15 cellular contexts compared by ENCODE assay signal in genomic region chr5:126509339-126509738, GRCh38.
DNase-seq lines count a peak whose midpoint lies in the region; ATAC-seq and TF ChIP-seq lines count a peak whose summit lies in the region.
"Had no signal": no experiment of that assay in that cellular context is flagged by ENCODE, and none has a peak within 500 bp of the region (broad histone marks: within the 10 kb centered on the region; RNA-seq: fewer than 3 reads in every experiment).

No MANE protein-coding gene starts in this region.

- H3K4me2 ChIP-seq in MM.1S (ENCODE audit: low read depth, low read length): no peak overlapping the region

- H3K9me3 Mint-ChIP-seq in MCF 10A (ENCODE audit: unreplicated experiment) (no peaks in the 10 kb centered on the region), WTC11 (peaks cover 11% of the 10 kb centered on the region; the same call in 1 of the 2 replicates), endothelial cell (ENCODE audit: unreplicated experiment) (no peaks in the 10 kb centered on the region)

- intact Hi-C loops in MCF 10A (cut with micrococcal nuclease) (no loop called here), testis (cut with DNase I; ENCODE audit: low total_unique reads) (no loop called here)

- no peaks in the 10 kb centered on the region for H3K79me2 ChIP-seq in MM.1S (ENCODE audit: low read length)

- BruUV-seq in MCF 10A (replicated peaks; lab: Mats Ljungman, UMichigan): no TSS peak

- H3K9me3 ChIP-seq in MM.1S (replicated peaks; ENCODE audit: insufficient read depth, low read length) (no peaks in the 10 kb centered on the region), testis (no peaks in the 10 kb centered on the region)
- H3K9me3 ChIP-seq: SJCRH30 had no signal

- H3K4me3 Mint-ChIP-seq in MCF 10A (ENCODE audit: unreplicated experiment) (no peak overlapping the region), WTC11 (no peak overlapping the region), endothelial cell (ENCODE audit: unreplicated experiment) (no peak overlapping the region)

- no peaks in the 10 kb centered on the region for H3K36me3 ChIP-seq in MM.1S (replicated peaks; ENCODE audit: insufficient read depth, low read length)
- H3K36me3 ChIP-seq in testis (ENCODE audit: low read depth, missing control alignments): no peaks in the 10 kb centered on the region
- H3K36me3 ChIP-seq: SJCRH30 had no signal

- DNase-seq in MM.1S (no peak), MCF 10A (ENCODE audit: unreplicated experiment) (no peak), iris pigment epithelial cell (ENCODE audit: low read depth) (peak; percentile 24), testis (peak; percentile 50), WTC11 (ENCODE audit: low spot score) (no peak), endothelial cell (ENCODE audit: low spot score) (no peak), NCI-H2196 (lab: John Stamatoyannopoulos, UW; ENCODE audit: unreplicated experiment) (no peak)
- DNase-seq: activated CD4-positive, alpha-beta T cell treated with anti-CD3 and anti-CD28 coated beads for 4 hours; activated gamma-delta T cell; glutamatergic neuron; NCI-H1092; NCI-H748 treated with DMSO at 0.1 percent for 48 hours; SJCRH30; stimulated activated naive CD4-positive, alpha-beta T cell treated with Interleukin-2 at 50 U/mL for 16 hours had no signal

- H3K36me3 Mint-ChIP-seq in MCF 10A (ENCODE audit: insufficient read depth, unreplicated experiment) (no peaks in the 10 kb centered on the region), WTC11 (no peaks in the 10 kb centered on the region), endothelial cell (ENCODE audit: low read depth, unreplicated experiment) (no peaks in the 10 kb centered on the region)

- H3K4me3 ChIP-seq in MM.1S (ENCODE audit: low read length) (no peak overlapping the region), testis (no peak overlapping the region)
- H3K4me3 ChIP-seq: SJCRH30 had no signal

- no peak for ATAC-seq in WTC11
- ATAC-seq in GM19395 (IDR thresholded peaks at IDR 0.05; ENCODE audit: unreplicated experiment): no peak

- no peaks in the 10 kb centered on the region for H3K27me3 Mint-ChIP-seq in MCF 10A (ENCODE audit: insufficient read depth, unreplicated experiment)
- no peaks in the 10 kb centered on the region for H3K27me3 Mint-ChIP-seq in WTC11 (ENCODE audit: low read depth)
- H3K27me3 Mint-ChIP-seq in endothelial cell (ENCODE audit: unreplicated experiment): peaks cover 3% of the 10 kb centered on the region

- H2AFZ ChIP-seq in MM.1S (ENCODE audit: low read length): 0 out of 2 replicates have a peak overlapping the region, but pooled peaks have one; percentile 2

- H3K27me3 ChIP-seq in MM.1S (replicated peaks; ENCODE audit: insufficient read depth, low read length) (no peaks in the 10 kb centered on the region), testis (no peaks in the 10 kb centered on the region)
- H3K27me3 ChIP-seq: SJCRH30 had no signal

- H3K9me2 ChIP-seq in MM.1S (replicated peaks; ENCODE audit: insufficient read depth, low read length): no peaks in the 10 kb centered on the region

- H3K4me1 Mint-ChIP-seq in MCF 10A (ENCODE audit: insufficient read depth, unreplicated experiment): peaks cover 14% of the 10 kb centered on the region
- H3K4me1 Mint-ChIP-seq in WTC11: peaks cover 16% of the 10 kb centered on the region
- H3K4me1 Mint-ChIP-seq in endothelial cell (ENCODE audit: unreplicated experiment): peaks cover 14% of the 10 kb centered on the region

- TF ChIP-seq POLR2A in testis (IDR thresholded peaks at IDR 0.05): no peak

- no peaks in the 10 kb centered on the region for H4K20me1 ChIP-seq in MM.1S (ENCODE audit: insufficient read depth, low read length)

- no peak overlapping the region for H3K9ac ChIP-seq in MM.1S (ENCODE audit: low read length)

- H3K27ac Mint-ChIP-seq in MCF 10A (ENCODE audit: low read depth, unreplicated experiment) (peak overlapping the region; percentile 84), WTC11 (no peak overlapping the region), endothelial cell (ENCODE audit: unreplicated experiment) (no peak overlapping the region)

- H3K4me1 ChIP-seq in MM.1S (ENCODE audit: low read length) (peaks cover 7% of the 10 kb centered on the region; the same call in 1 of the 2 replicates), testis (peaks cover 18% of the 10 kb centered on the region)

- no peaks in the 10 kb centered on the region for H3F3A ChIP-seq in MM.1S (ENCODE audit: insufficient read depth, low read length)

- no peak for TF ChIP-seq CTCF in MM.1S (IDR thresholded peaks at IDR 0.05; ENCODE audit: low read length)
- TF ChIP-seq CTCF in MCF 10A (IDR thresholded peaks at IDR 0.05; ENCODE audit: unreplicated experiment): no peak
- TF ChIP-seq CTCF in testis (IDR thresholded peaks at IDR 0.05): no peak
- TF ChIP-seq CTCF in WTC11 (IDR thresholded peaks at IDR 0.05): no peak
- TF ChIP-seq CTCF in endothelial cell (IDR thresholded peaks at IDR 0.05; ENCODE audit: unreplicated experiment): no peak

- CTCF ChIA-PET in MCF 10A (lab: Yijun Ruan, JAX) (interaction anchor here (0.8 kb wide), 1 partner anchor 157 kb away, joined by 3 read pairs; no protein-coding TSS in a partner anchor), WTC11 (lab: Charles Lee) (interaction anchor here (2.0 kb wide), 1 partner anchor 9 kb away, joined by 9 read pairs; no protein-coding TSS in a partner anchor)

- POLR2A ChIA-PET in MCF 10A (lab: Yijun Ruan, JAX) (interaction anchor here (0.7 to 1.1 kb wide), 5 partner anchors 10 to 138 kb away, joined by 3 to 4 read pairs (median 3); partner anchors contain the start of gene GRAMD2B), WTC11 (lab: Charles Lee) (no interaction called here)

- H3K27ac ChIP-seq in MM.1S (ENCODE audit: low read length) (no peak overlapping the region), testis (peak overlapping the region; percentile 67 to 69)
- H3K27ac ChIP-seq: SJCRH30 had no signal

- WGBS in testis, 2 donors: 31 to 50% methylated on average over 5 of the region's 5 CpGs

TF ChIP-seq in WTC11, 78 proteins besides CTCF, POLR2A, EP300 and RAD21 (continues in another document):
- TF ChIP-seq ZNF416 (CRISPR knock-in tag; IDR thresholded peaks at IDR 0.05): no peak
- no peak for TF ChIP-seq ZNF121 (CRISPR knock-in tag; IDR thresholded peaks at IDR 0.05)
- TF ChIP-seq CBFB (CRISPR knock-in tag; IDR thresholded peaks at IDR 0.05; ENCODE audit: low read depth): no peak
- no peak for TF ChIP-seq E2F5 (CRISPR knock-in tag; IDR thresholded peaks at IDR 0.05)
- TF ChIP-seq ZBTB43 (CRISPR knock-in tag; IDR thresholded peaks at IDR 0.05): no peak
- no peak for TF ChIP-seq IRF1 (CRISPR knock-in tag; IDR thresholded peaks at IDR 0.05)
- no peak for TF ChIP-seq GABPB1 (CRISPR knock-in tag; IDR thresholded peaks at IDR 0.05)
- TF ChIP-seq ZNF138 (CRISPR knock-in tag; conservative IDR thresholded peaks at IDR 0.05): no peak
- TF ChIP-seq PRRX2 (CRISPR knock-in tag; IDR thresholded peaks at IDR 0.05): no peak
- TF ChIP-seq ERG (CRISPR knock-in tag; IDR thresholded peaks at IDR 0.05): no peak
- no peak for TF ChIP-seq SMAD3 (CRISPR knock-in tag; IDR thresholded peaks at IDR 0.05; ENCODE audit: borderline replicate concordance)
- no peak for TF ChIP-seq NR1H2 (CRISPR knock-in tag; IDR thresholded peaks at IDR 0.05)
- TF ChIP-seq ZSCAN18 (CRISPR knock-in tag; IDR thresholded peaks at IDR 0.05): no peak
- no peak for TF ChIP-seq ZNF263 (CRISPR knock-in tag; IDR thresholded peaks at IDR 0.05; ENCODE audit: low read depth)

Comparison
In these comparisons a context has a peak if more than half of its experiments do, and no peak if none do; other contexts are left out.
1. DNase-seq: peak in iris pigment epithelial cell (single experiment) and testis (single experiment); none in MM.1S (single experiment), MCF 10A (single experiment), WTC11 (single experiment), endothelial cell (single experiment) and NCI-H2196 (single experiment).